In the genomic region with DNA sequence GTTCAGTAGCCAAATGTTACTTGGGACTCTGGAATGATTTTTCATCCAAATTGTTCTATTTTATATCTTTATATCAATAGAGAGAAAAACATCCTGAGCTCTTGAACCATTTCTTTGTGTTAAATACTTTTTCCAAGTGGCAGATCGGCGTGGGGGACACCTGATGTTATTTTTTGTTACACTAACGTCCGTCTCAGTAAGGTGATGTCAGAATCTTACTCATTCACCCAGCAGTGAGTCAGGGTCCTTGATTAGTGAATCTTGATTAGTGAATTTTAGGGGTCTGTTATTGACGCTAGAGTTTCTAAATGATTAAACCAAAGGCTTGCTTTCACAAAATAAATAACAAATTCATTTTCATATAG, we compare ENCODE assay signal across 8 cellular contexts. TPM values are rescaled to one million over a fixed set of nuclear protein-coding genes. Genes with fewer than 3 reads are reported as not detected.
DNase-seq lines count a peak whose midpoint lies in the region; ATAC-seq, FAIRE-seq and TF ChIP-seq lines count a peak whose summit lies in the region.

No MANE protein-coding gene starts in this region.

- H3K9me3 ChIP-seq in heart left ventricle (peaks cover 0 to 2% (median 0%) of the 10 kb centered on the region in 12 donors), HepG2 (ENCODE audit: low read length) (no peaks in the 10 kb centered on the region), upper lobe of right lung (no peaks in the 10 kb centered on the region)

- no peaks in the 10 kb centered on the region for H3K27me3 Mint-ChIP-seq in activated naive CD8-positive, alpha-beta T cell treated with anti-CD3 and anti-CD28 coated beads, Interleukin-2, amount 50 U/mL, for 24 hours

- peaks cover 3% of the 10 kb centered on the region for H3K36me3 Mint-ChIP-seq in activated naive CD8-positive, alpha-beta T cell treated with anti-CD3 and anti-CD28 coated beads, Interleukin-2, amount 50 U/mL, for 24 hours (ENCODE audit: low read depth)

- BruUV-seq in HepG2 (replicated peaks; lab: Mats Ljungman, UMichigan): no TSS peak

- TF ChIP-seq RAD21 in HepG2 (CRISPR knock-in tag; IDR thresholded peaks at IDR 0.05): no peak

- H3K27ac ChIP-seq in heart left ventricle (peak overlapping the region in 2 of 12 donors; percentile 98 to 99), HepG2 (ENCODE audit: extremely low read length, insufficient read depth, low read length) (no peak overlapping the region), upper lobe of right lung (no peak overlapping the region)

- no peak overlapping the region for H2AFZ ChIP-seq in HepG2 (ENCODE audit: low read length)

- CTCF ChIA-PET in HepG2 (lab: Yijun Ruan, JAX; ENCODE audit: low intra/inter-chr PET ratio, low total read pairs): no interaction called here

- POLR2A ChIA-PET in HepG2 (lab: Yijun Ruan, JAX): interaction anchor here (1.8 kb wide), 1 partner anchor 38 kb away, joined by 6 read pairs; the partner anchor contains the start of gene ABHD3

- H3K36me3 ChIP-seq in heart left ventricle (no peaks in the 10 kb centered on the region), HepG2 (replicated peaks in 1 of 2; ENCODE audit: control insufficient read depth in 1 of 2, insufficient read depth in 2 of 2, low read length in 2 of 2) (no peaks in the 10 kb centered on the region; a peak in 1 of 5 replicates), upper lobe of right lung (no peaks in the 10 kb centered on the region)

- no peak for TF ChIP-seq CTCF in heart left ventricle (IDR thresholded peaks at IDR 0.05)
- no peak for TF ChIP-seq CTCF in HepG2 (CRISPR knock-in tag; IDR thresholded peaks at IDR 0.05)
- TF ChIP-seq CTCF in upper lobe of right lung (IDR thresholded peaks at IDR 0.05): no peak

- peak overlapping the region; percentile 91 for H3K9ac ChIP-seq in HepG2 (ENCODE audit: insufficient read depth, low read depth, low read length)

- intact Hi-C loops in heart left ventricle (cut with DNase I): loop anchor here in 7 of 10 donors (5.0 to 10.0 kb wide), 7 partner anchors 35 to 140 kb away; partner anchors contain the start of genes ESCO1 (in 2 of the 7), SNRPD1 (in 2 of the 7) and ABHD3 (in 1 of the 7)
- intact Hi-C loops in left ventricle myocardium superior (cut with micrococcal nuclease): no loop called here
- intact Hi-C loops in HepG2 (cut with micrococcal nuclease; ENCODE audit: unreplicated experiment): loop anchor here (5.0 kb wide), 2 partner anchors 55 to 130 kb away; partner anchors contain the start of gene SNRPD1
- intact Hi-C loops in upper lobe of right lung (cut with DNase I): no loop called here

- H3K27ac Mint-ChIP-seq in activated naive CD8-positive, alpha-beta T cell treated with anti-CD3 and anti-CD28 coated beads, Interleukin-2, amount 50 U/mL, for 24 hours: peak overlapping the region; percentile 42

- peaks cover 3% of the 10 kb centered on the region for H3K9me3 Mint-ChIP-seq in activated naive CD8-positive, alpha-beta T cell treated with anti-CD3 and anti-CD28 coated beads, Interleukin-2, amount 50 U/mL, for 24 hours

- H3K4me2 ChIP-seq in HepG2 (ENCODE audit: low read depth, low read length): peak overlapping the region; percentile 82

- no peak for FAIRE-seq in HepG2 (lab: Jason Lieb, UNC)

- in situ Hi-C loops in HepG2 (cut with HindIII; ENCODE audit: extremely low pct_ligation_motif_present, low pct_unique_long_range_greater_than_20kb): no loop called here

- H4K20me1 ChIP-seq in HepG2 (ENCODE audit: insufficient read depth, low read length): peaks cover 19% of the 10 kb centered on the region

- DNase-seq in heart left ventricle: no peak
- DNase-seq in left ventricle myocardium superior: no peak
- no peak for DNase-seq in activated naive CD8-positive, alpha-beta T cell treated with anti-CD3 and anti-CD28 coated beads, Interleukin-2, amount 50 U/mL, for 24 hours
- no peak for DNase-seq in HepG2 (ENCODE audit: low spot score)
- DNase-seq in upper lobe of right lung: no peak
- no peak for DNase-seq in DMS153 (lab: John Stamatoyannopoulos, UW)
- no peak for DNase-seq in inferior parietal cortex (ENCODE audit: extremely low spot score)

- TF ChIP-seq POLR2A in heart left ventricle (IDR thresholded peaks at IDR 0.05): no peak
- no peak for TF ChIP-seq POLR2A in HepG2 (IDR thresholded peaks at IDR 0.05; ENCODE audit: insufficient read depth in 1 of 2, low read depth in 2 of 2, low read length in 2 of 2)

- WGBS in heart left ventricle, 4 donors: 50 to 66% (median 58%) methylated on average over 5 of the region's 5 CpGs
- 39% methylated on average over 5 of the region's 5 CpGs for WGBS in HepG2 (ENCODE audit: low lambda C conversion rate)

- H3K4me3 ChIP-seq in heart left ventricle: peak overlapping the region; percentile 71 to 96 (median 89)
- peak overlapping the region; percentile 93 to 98 (median 94) for H3K4me3 ChIP-seq in HepG2 (replicated peaks in 1 of 3; ENCODE audit: insufficient read depth in 1 of 3, low read depth in 2 of 3, low read length in 3 of 3)
- peak overlapping the region; percentile 73 for H3K4me3 ChIP-seq in upper lobe of right lung

- H3K4me1 ChIP-seq in heart left ventricle (peaks cover 0 to 47% (median 27%) of the 10 kb centered on the region in 12 donors), HepG2 (ENCODE audit: insufficient read depth, low read length) (peaks cover 55% of the 10 kb centered on the region), upper lobe of right lung (peaks cover 21% of the 10 kb centered on the region)

- no peak for ATAC-seq in heart left ventricle
- no peak for ATAC-seq in left ventricle myocardium superior
- ATAC-seq in activated naive CD8-positive, alpha-beta T cell treated with anti-CD3 and anti-CD28 coated beads, Interleukin-2, amount 50 U/mL, for 24 hours: no peak
- no peak for ATAC-seq in HepG2
- no peak for ATAC-seq in upper lobe of right lung
- ATAC-seq in GM19467 (IDR thresholded peaks at IDR 0.05; ENCODE audit: unreplicated experiment): no peak

- peaks cover 47% of the 10 kb centered on the region for H3K4me1 Mint-ChIP-seq in activated naive CD8-positive, alpha-beta T cell treated with anti-CD3 and anti-CD28 coated beads, Interleukin-2, amount 50 U/mL, for 24 hours

- H3K79me2 ChIP-seq in HepG2 (ENCODE audit: insufficient read depth, low read length): peaks cover 59% of the 10 kb centered on the region

- peak overlapping the region; percentile 83 for H3K4me3 Mint-ChIP-seq in activated naive CD8-positive, alpha-beta T cell treated with anti-CD3 and anti-CD28 coated beads, Interleukin-2, amount 50 U/mL, for 24 hours

- no peaks in the 10 kb centered on the region for H3K27me3 ChIP-seq in heart left ventricle
- no peaks in the 10 kb centered on the region for H3K27me3 ChIP-seq in HepG2 (ENCODE audit: control insufficient read depth in 1 of 2, insufficient read depth in 2 of 2, low read length in 2 of 2)
- H3K27me3 ChIP-seq in upper lobe of right lung: no peaks in the 10 kb centered on the region

- TF ChIP-seq EP300 in HepG2 (IDR thresholded peaks at IDR 0.05; ENCODE audit: low read depth in 2 of 2, low read length in 2 of 2) (no peak), HepG2 (CRISPR knock-in tag; IDR thresholded peaks at IDR 0.05; ENCODE audit: borderline replicate concordance) (no peak)

RNA-seq across cellular contexts. Expression of gene MIB1, which starts 1.7 kb away (rescaled TPM):
- total RNA-seq in heart left ventricle (10 to 100 TPM; 15.3 to 33.4 (median 24.0) TPM), left ventricle myocardium superior (18.9 TPM), HepG2 (2016; rRNA removed; fragmentation: Illumina TruSeq; extraction: Trizol) (47.0 and 60.6 TPM in 2 replicates), upper lobe of right lung (31.3 TPM)
- polyA plus RNA-seq in heart left ventricle (1 to 10 TPM; 2.5 to 7.2 TPM), HepG2 (2011; rRNA removed) (11.2 and 12.0 TPM in 2 replicates)
- 80.8 and 93.1 TPM in 2 replicates for total RNA-seq in HepG2 (2016; cell fraction: cytosol; rRNA removed; fragmentation: Illumina TruSeq; extraction: Trizol; ENCODE audit: low read depth)
- 46.0 and 57.6 TPM in 2 replicates for total RNA-seq in HepG2 (2016; cell fraction: insoluble cytoplasmic fraction; rRNA removed; fragmentation: Illumina TruSeq; extraction: Trizol)
- total RNA-seq in HepG2 (2016; cell fraction: membrane; rRNA removed; fragmentation: Illumina TruSeq; extraction: Trizol): 44.7 and 51.6 TPM in 2 replicates
- total RNA-seq in HepG2 (2016; cell fraction: nucleus; rRNA removed; fragmentation: Illumina TruSeq; extraction: Trizol): 36.7 and 42.3 TPM in 2 replicates
- polyA plus RNA-seq in HepG2 (2011; cell fraction: cytosol; rRNA removed): 5.4 and 8.8 TPM in 2 replicates
- 9.9 and 12.0 TPM in 2 replicates for polyA plus RNA-seq in HepG2 (2011; cell fraction: nucleus; rRNA removed)
- 20.7 and 21.4 TPM in 2 replicates for polyA plus RNA-seq in HepG2 (2012)
- 0.28 and 0.44 TPM in 2 replicates for polyA plus RNA-seq in HepG2 (2016; cell fraction: cytosol; fragmentation: Illumina TruSeq; extraction: Trizol; ENCODE audit: low read depth)
- polyA plus RNA-seq in HepG2 (2016; cell fraction: insoluble cytoplasmic fraction; fragmentation: Illumina TruSeq; extraction: Trizol; ENCODE audit: low read depth): 19.5 and 21.8 TPM in 2 replicates
- 1.3 and 1.8 TPM in 2 replicates for polyA plus RNA-seq in HepG2 (2016; cell fraction: membrane; fragmentation: Illumina TruSeq; extraction: Trizol; ENCODE audit: low read depth)
- polyA plus RNA-seq in HepG2 (2016; cell fraction: nucleus; fragmentation: Illumina TruSeq; extraction: Trizol; ENCODE audit: insufficient read depth, low read depth): 24.5 and 25.6 TPM in 2 replicates
- polyA minus RNA-seq in HepG2 (2011; rRNA and poly(A)+ RNA removed; ENCODE audit: low replicate concordance): 35.2 and 42.4 TPM in 2 replicates
- 48.0 and 55.6 TPM in 2 replicates for polyA minus RNA-seq in HepG2 (2011; cell fraction: cytosol; rRNA and poly(A)+ RNA removed)
- polyA minus RNA-seq in HepG2 (2011; cell fraction: nucleus; rRNA and poly(A)+ RNA removed): 44.7 and 56.6 TPM in 2 replicates

RNA-seq across cellular contexts. Expression of gene ABHD3, which starts 37.7 kb away (rescaled TPM):
- total RNA-seq in heart left ventricle: 10 to 100 TPM in 1 of 9 donors, 1 to 10 TPM in 8; 2.1 to 15.6 (median 3.8) TPM
- 1 to 10 TPM; 8.0 to 8.7 TPM for polyA plus RNA-seq in heart left ventricle
- 6.0 TPM for total RNA-seq in left ventricle myocardium superior
- 14.2 and 32.1 TPM in 2 replicates for total RNA-seq in HepG2 (2016; rRNA removed; fragmentation: Illumina TruSeq; extraction: Trizol)
- total RNA-seq in HepG2 (2016; cell fraction: cytosol; rRNA removed; fragmentation: Illumina TruSeq; extraction: Trizol; ENCODE audit: low read depth): 6.1 and 6.5 TPM in 2 replicates
- 12.7 and 32.7 TPM in 2 replicates for total RNA-seq in HepG2 (2016; cell fraction: insoluble cytoplasmic fraction; rRNA removed; fragmentation: Illumina TruSeq; extraction: Trizol)
- total RNA-seq in HepG2 (2016; cell fraction: membrane; rRNA removed; fragmentation: Illumina TruSeq; extraction: Trizol): 6.4 and 8.1 TPM in 2 replicates
- total RNA-seq in HepG2 (2016; cell fraction: nucleus; rRNA removed; fragmentation: Illumina TruSeq; extraction: Trizol): 44.8 and 49.9 TPM in 2 replicates
- 37.3 and 40.2 TPM in 2 replicates for polyA plus RNA-seq in HepG2 (2011; rRNA removed)
- polyA plus RNA-seq in HepG2 (2011; cell fraction: cytosol; rRNA removed): 17.9 and 27.7 TPM in 2 replicates
- polyA plus RNA-seq in HepG2 (2011; cell fraction: nucleus; rRNA removed): 33.5 and 40.4 TPM in 2 replicates
- polyA plus RNA-seq in HepG2 (2012): 28.3 and 31.8 TPM in 2 replicates
- polyA plus RNA-seq in HepG2 (2016; cell fraction: cytosol; fragmentation: Illumina TruSeq; extraction: Trizol; ENCODE audit: low read depth): 2.9 TPM in 2 replicates
- polyA plus RNA-seq in HepG2 (2016; cell fraction: insoluble cytoplasmic fraction; fragmentation: Illumina TruSeq; extraction: Trizol; ENCODE audit: low read depth): 14.3 and 16.5 TPM in 2 replicates
- polyA plus RNA-seq in HepG2 (2016; cell fraction: membrane; fragmentation: Illumina TruSeq; extraction: Trizol; ENCODE audit: low read depth): 3.8 and 5.3 TPM in 2 replicates
- polyA plus RNA-seq in HepG2 (2016; cell fraction: nucleus; fragmentation: Illumina TruSeq; extraction: Trizol; ENCODE audit: insufficient read depth, low read depth): 75.9 and 82.4 TPM in 2 replicates
- 15.6 and 65.9 TPM in 2 replicates for polyA minus RNA-seq in HepG2 (2011; rRNA and poly(A)+ RNA removed; ENCODE audit: low replicate concordance)
- 12.3 and 20.1 TPM in 2 replicates for polyA minus RNA-seq in HepG2 (2011; cell fraction: cytosol; rRNA and poly(A)+ RNA removed)
- 36.6 and 51.0 TPM in 2 replicates for polyA minus RNA-seq in HepG2 (2011; cell fraction: nucleus; rRNA and poly(A)+ RNA removed)
- total RNA-seq in upper lobe of right lung: 23.8 TPM

Comparison
In these comparisons a context has a peak if more than half of its experiments do, and no peak if none do; other contexts are left out.
1. intact Hi-C loops: an anchor here in heart left ventricle (5.0 to 10.0 kb wide) and HepG2 (5.0 kb wide); none called in left ventricle myocardium superior and upper lobe of right lung.